Comparison of ENCODE assay signal across 12 cellular contexts in genomic region chr13:40096357-40096911, GRCh38.
A peak's percentile ranks its signal among the peaks of the same experiment; 100 is the strongest.
DNase-seq lines count a peak whose midpoint lies in the region; ATAC-seq and TF ChIP-seq lines count a peak whose summit lies in the region.
"Had no signal": no experiment of that assay in that cellular context is flagged by ENCODE, and none has a peak within 500 bp of the region (broad histone marks: within the 10 kb centered on the region; RNA-seq: fewer than 3 reads in every experiment).

No MANE protein-coding gene starts in this region.

- no peaks in the 10 kb centered on the region for H4K20me1 ChIP-seq in neural progenitor cell (ENCODE audit: low read depth)

- peak in 2 of 5 donors; percentile 23 to 48 for DNase-seq in CD8-positive, alpha-beta memory T cell
- DNase-seq in T-cell = peak in 26 of 34 experiments; percentile 2 to 54 (median 14)
- peak; percentile 44 to 61 for DNase-seq in activated T-cell treated with anti-CD3 and anti-CD28 coated beads, Interleukin-2, amount 50 U/mL, for 48 hours
- peak; percentile 26 for DNase-seq in neural progenitor cell (ENCODE audit: low spot score)
- DNase-seq in GM13976 (ENCODE audit: low spot score) = no peak
- no peak for DNase-seq in cardiac septum (ENCODE audit: low spot score)
- DNase-seq in left cardiac atrium = no peak
- DNase-seq in NCI-H187 (lab: John Stamatoyannopoulos, UW) = no peak
- DNase-seq: NK-92 treated with Interleukin-12 subunit alpha and Interleukin-12 subunit beta, amount 100 ng/mL, for 24 hours; uterus had no signal

- no peak overlapping the region for H3K4me3 Mint-ChIP-seq in CD8-positive, alpha-beta memory T cell
- no peak overlapping the region for H3K4me3 Mint-ChIP-seq in T-cell
- H3K4me3 Mint-ChIP-seq in neural progenitor cell = no peak overlapping the region
- H3K4me3 Mint-ChIP-seq: nephron had no signal

- H3K27ac Mint-ChIP-seq in CD8-positive, alpha-beta memory T cell = peak overlapping the region in 5 of 8 donors; percentile 1 to 51 (median 48)
- peak overlapping the region in 1 of 2 donors; percentile 82 for H3K27ac Mint-ChIP-seq in T-cell
- H3K27ac Mint-ChIP-seq in neural progenitor cell = no peak overlapping the region
- H3K27ac Mint-ChIP-seq: nephron had no signal

- H3K27me3 ChIP-seq in CD8-positive, alpha-beta memory T cell (ENCODE audit: insufficient read depth, low read length, poor library complexity, severe bottlenecking) = no peaks in the 10 kb centered on the region
- no peaks in the 10 kb centered on the region for H3K27me3 ChIP-seq in neural progenitor cell
- H3K27me3 ChIP-seq: uterus had no signal

- H2AFZ ChIP-seq in neural progenitor cell (replicated peaks) = no peak overlapping the region

- H3K9me3 Mint-ChIP-seq in CD8-positive, alpha-beta memory T cell = peaks cover 0 to 20% (median 7%) of the 10 kb centered on the region in 5 donors
- H3K9me3 Mint-ChIP-seq in T-cell (peaks cover 6 to 12% (median 7%) of the 10 kb centered on the region in 3 donors), neural progenitor cell (peaks cover 12% of the 10 kb centered on the region)

- CTCF ChIA-PET in CD8-positive, alpha-beta memory T cell (lab: Charles Lee) = interaction anchor here (1.2 kb wide), 3 partner anchors 18 to 219 kb away, joined by 3 to 4 read pairs (median 3); no protein-coding TSS in a partner anchor
- CTCF ChIA-PET in T-cell (lab: Charles Lee) = no interaction called here

- H3K4me1 Mint-ChIP-seq in CD8-positive, alpha-beta memory T cell = peaks cover 10 to 17% (median 11%) of the 10 kb centered on the region in 3 donors
- H3K4me1 Mint-ChIP-seq in T-cell (peaks cover 18 to 21% (median 20%) of the 10 kb centered on the region in 3 donors), neural progenitor cell (peaks cover 18% of the 10 kb centered on the region)
- H3K4me1 Mint-ChIP-seq: nephron had no signal

- in situ Hi-C loops in GM13976 (cut with MboI; ENCODE audit: low sequenced_read_pairs, unreplicated experiment) = no loop called here

- H3K36me3 Mint-ChIP-seq in CD8-positive, alpha-beta memory T cell = peaks cover 0 to 18% (median 5%) of the 10 kb centered on the region in 3 donors
- H3K36me3 Mint-ChIP-seq in T-cell = peaks cover 4% of the 10 kb centered on the region
- no peaks in the 10 kb centered on the region for H3K36me3 Mint-ChIP-seq in neural progenitor cell

- POLR2A ChIA-PET in CD8-positive, alpha-beta memory T cell (lab: Charles Lee) = interaction anchor here (0.6 kb wide), 1 partner anchor 13 kb away, joined by 3 read pairs; no protein-coding TSS in a partner anchor
- POLR2A ChIA-PET in T-cell (lab: Charles Lee) = interaction anchor here in 1 of 2 donors (0.9 kb wide), 1 partner anchor 91 kb away, joined by 3 read pairs; no protein-coding TSS in a partner anchor

- H3F3A ChIP-seq in neural progenitor cell (ENCODE audit: low read depth) = no peaks in the 10 kb centered on the region

- no peaks in the 10 kb centered on the region for H3K36me3 ChIP-seq in CD8-positive, alpha-beta memory T cell (ENCODE audit: insufficient read depth, low read length)
- no peaks in the 10 kb centered on the region for H3K36me3 ChIP-seq in neural progenitor cell
- H3K36me3 ChIP-seq: uterus had no signal

- TF ChIP-seq CTCF in neural progenitor cell (IDR thresholded peaks at IDR 0.05) = no peak
- no peak for TF ChIP-seq CTCF in GM13976 (IDR thresholded peaks at IDR 0.05; ENCODE audit: borderline replicate concordance, control extremely low read depth, extremely low read depth, insufficient read depth, missing control alignments)

- no peaks in the 10 kb centered on the region for H3K9me3 ChIP-seq in CD8-positive, alpha-beta memory T cell (ENCODE audit: low read length)
- peaks cover 6% of the 10 kb centered on the region for H3K9me3 ChIP-seq in neural progenitor cell (ENCODE audit: low read depth)
- H3K9me3 ChIP-seq: uterus had no signal

- peak overlapping the region; percentile 13 for H3K4me2 ChIP-seq in neural progenitor cell

- no peaks in the 10 kb centered on the region for H3K27me3 Mint-ChIP-seq in CD8-positive, alpha-beta memory T cell
- H3K27me3 Mint-ChIP-seq in T-cell (no peaks in the 10 kb centered on the region), neural progenitor cell (ENCODE audit: insufficient read depth, low read depth) (peaks cover 5% of the 10 kb centered on the region)

- H3K4me3 ChIP-seq in CD8-positive, alpha-beta memory T cell (ENCODE audit: low read length) = no peak overlapping the region
- no peak overlapping the region for H3K4me3 ChIP-seq in neural progenitor cell
- H3K4me3 ChIP-seq: uterus had no signal

- no peak overlapping the region for H3K9ac ChIP-seq in neural progenitor cell

- intact Hi-C loops in cardiac septum (cut with DNase I) (no loop called here), left cardiac atrium (cut with DNase I) (no loop called here)

- no peaks in the 10 kb centered on the region for H3K79me2 ChIP-seq in neural progenitor cell (ENCODE audit: low read depth)

- peak; percentile 87 to 99 (median 97) for ATAC-seq in T-cell (replicated peaks in 1 of 4)
- no peak for ATAC-seq in left cardiac atrium
- ATAC-seq: HCT116 had no signal

- H3K4me1 ChIP-seq in CD8-positive, alpha-beta memory T cell (ENCODE audit: insufficient read depth, low read length) = peaks cover 12% of the 10 kb centered on the region
- peaks cover 16% of the 10 kb centered on the region for H3K4me1 ChIP-seq in neural progenitor cell
- H3K4me1 ChIP-seq: uterus had no signal

- H3K27ac ChIP-seq in CD8-positive, alpha-beta memory T cell (ENCODE audit: low read depth, low read length) = no peak overlapping the region
- no peak overlapping the region for H3K27ac ChIP-seq in neural progenitor cell
- H3K27ac ChIP-seq: uterus had no signal

Comparison
In these comparisons a context has a peak if more than half of its experiments do, and no peak if none do; other contexts are left out.
1. DNase-seq: peak in T-cell (26 of 34), activated T-cell treated with anti-CD3 and anti-CD28 coated beads, Interleukin-2, amount 50 U/mL, for 48 hours (2 of 2) and neural progenitor cell (single experiment); none in GM13976 (single experiment), cardiac septum (single experiment), left cardiac atrium (single experiment) and NCI-H187 (0 of 2).
2. ATAC-seq: peak in T-cell (4 of 4); none in left cardiac atrium (0 of 2).